8 cellular contexts compared by ENCODE assay signal in the genomic region with DNA sequence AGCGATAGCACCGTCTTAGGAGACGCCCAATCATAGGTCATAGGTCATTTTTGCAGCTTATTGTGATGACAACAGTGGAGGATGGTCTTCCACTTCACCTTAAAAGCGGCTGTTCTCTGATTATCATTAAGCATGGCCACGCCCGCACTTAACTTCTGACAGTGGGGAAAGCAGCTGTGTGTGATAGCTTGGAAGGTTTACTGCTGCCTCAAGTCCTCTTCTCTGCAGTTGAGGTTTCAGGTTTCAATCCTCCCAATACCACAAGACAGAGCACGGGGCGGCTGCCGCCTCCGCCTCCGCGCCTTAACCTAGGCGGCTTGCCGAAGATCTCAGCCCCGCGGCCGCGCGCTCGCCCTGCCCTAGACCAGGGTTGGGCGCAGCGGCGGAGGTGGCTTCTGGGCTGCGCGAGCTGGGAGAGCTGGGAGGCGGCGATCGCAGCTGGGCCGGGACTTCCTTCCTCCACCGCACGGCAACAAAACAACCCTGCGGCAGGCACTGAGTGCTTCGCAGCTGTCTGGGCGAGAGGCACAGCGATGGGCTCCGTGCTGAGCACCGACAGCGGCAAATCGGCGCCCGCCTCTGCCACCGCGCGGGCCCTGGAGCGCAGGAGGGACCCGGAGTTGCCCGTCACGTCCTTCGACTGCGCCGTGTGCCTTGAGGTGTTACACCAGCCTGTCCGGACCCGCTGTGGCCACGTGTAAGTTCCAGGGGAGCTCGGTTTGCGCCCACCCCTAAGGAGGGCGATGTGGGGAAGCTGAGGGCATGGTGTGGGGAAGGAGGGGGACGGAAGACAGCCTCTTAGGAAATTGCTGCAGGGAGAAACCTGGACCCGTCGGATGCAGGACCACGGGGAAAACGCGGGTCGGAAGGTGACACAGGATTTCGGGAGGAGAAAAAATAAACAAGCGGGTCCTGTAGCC. TPM values are rescaled to one million over a fixed set of nuclear protein-coding genes. Genes with fewer than 3 reads are reported as not detected.
DNase-seq lines count a peak whose midpoint lies in the region; ATAC-seq, FAIRE-seq and TF ChIP-seq lines count a peak whose summit lies in the region.

A gene (plus strand): TSS at position 495 of the 920 bp plus-strand sequence. CDS start 39 bp downstream, at position 534.

- H3K36me3 Mint-ChIP-seq in T-helper 2 cell treated with Interferon-gamma antibody and Interleukin-4, amounts not matched to agents 5 μg/mL and 100 μg/mL, for 36 hours (ENCODE audit: low read depth) = peaks cover 32% of the 10 kb centered on the region
- no peaks in the 10 kb centered on the region for H3K36me3 Mint-ChIP-seq in astrocyte (ENCODE audit: low read depth, unreplicated experiment)

- peak; percentile 89 for ATAC-seq in HG02840 (IDR thresholded peaks at IDR 0.05; ENCODE audit: low FRiP score, unreplicated experiment)

- peak within 1 kb of the TSS; percentile 98 for H3K27ac Mint-ChIP-seq in T-helper 2 cell treated with Interferon-gamma antibody and Interleukin-4, amounts not matched to agents 5 μg/mL and 100 μg/mL, for 36 hours
- peak within 1 kb of the TSS; percentile 77 for H3K27ac Mint-ChIP-seq in astrocyte (ENCODE audit: unreplicated experiment)

- H3K9ac ChIP-seq in astrocyte (ENCODE audit: low read length) = peak within 1 kb of the TSS; percentile 68

- no peaks in the 10 kb centered on the region for H3K36me3 ChIP-seq in astrocyte (ENCODE audit: insufficient read depth, low read length)

- no peaks in the 10 kb centered on the region for H4K20me1 ChIP-seq in astrocyte (ENCODE audit: insufficient read depth, low read length)

- peak within 1 kb of the TSS; percentile 99 for H2AFZ ChIP-seq in astrocyte (ENCODE audit: low read depth, low read length)

- no peak for FAIRE-seq in astrocyte (lab: Jason Lieb, UNC)

- in situ Hi-C loops in GM13977 (cut with MboI; ENCODE audit: low pct_unique_long_range_greater_than_20kb, low sequenced_read_pairs, unreplicated experiment) = no loop called here

- no peaks in the 10 kb centered on the region for H3K27me3 Mint-ChIP-seq in T-helper 2 cell treated with Interferon-gamma antibody and Interleukin-4, amounts not matched to agents 5 μg/mL and 100 μg/mL, for 36 hours (ENCODE audit: low read depth)
- H3K27me3 Mint-ChIP-seq in astrocyte (ENCODE audit: low read depth, unreplicated experiment) = peaks cover 20% of the 10 kb centered on the region

- peaks cover 8% of the 10 kb centered on the region for H3K4me1 ChIP-seq in astrocyte (ENCODE audit: insufficient read depth, low read length)

- H3K4me2 ChIP-seq in astrocyte (ENCODE audit: low read length) = peak within 1 kb of the TSS; percentile 100

- no peaks in the 10 kb centered on the region for H3K9me3 Mint-ChIP-seq in T-helper 2 cell treated with Interferon-gamma antibody and Interleukin-4, amounts not matched to agents 5 μg/mL and 100 μg/mL, for 36 hours
- no peaks in the 10 kb centered on the region for H3K9me3 Mint-ChIP-seq in astrocyte (ENCODE audit: unreplicated experiment)

- H3K27ac ChIP-seq in astrocyte (ENCODE audit: low read depth, low read length) = no peak within 1 kb of the TSS

- H3K4me3 ChIP-seq in astrocyte (ENCODE audit: insufficient read depth, low read depth, low read length) (peak within 1 kb of the TSS; percentile 64), retinal pigment epithelial cell (ENCODE audit: low read length) (peak within 1 kb of the TSS; percentile 57)

- H3K4me3 Mint-ChIP-seq in T-helper 2 cell treated with Interferon-gamma antibody and Interleukin-4, amounts not matched to agents 5 μg/mL and 100 μg/mL, for 36 hours = peak within 1 kb of the TSS; percentile 88
- H3K4me3 Mint-ChIP-seq in astrocyte (ENCODE audit: unreplicated experiment) = peak within 1 kb of the TSS; percentile 95

- no peak for TF ChIP-seq CTCF in GM13977 (IDR thresholded peaks at IDR 0.05; ENCODE audit: extremely low read depth, insufficient read depth, missing control alignments)
- TF ChIP-seq CTCF in astrocyte (IDR thresholded peaks at IDR 0.05; ENCODE audit: insufficient read depth, low read depth, low read length) = no peak
- TF ChIP-seq CTCF in retinal pigment epithelial cell (conservative IDR thresholded peaks at IDR 0.05; ENCODE audit: low read depth, low read length) = no peak

- peak; percentile 90 for DNase-seq in GM13977 (ENCODE audit: low spot score)
- DNase-seq in NCI-H146 treated with DMSO at 0.1 percent for 48 hours (lab: John Stamatoyannopoulos, UW; ENCODE audit: unreplicated experiment) = peak; percentile 66
- peak; percentile 93 for DNase-seq in T-helper 2 cell treated with Interferon-gamma antibody and Interleukin-4, amounts not matched to agents 5 μg/mL and 100 μg/mL, for 36 hours (ENCODE audit: low spot score)
- peak; percentile 86 for DNase-seq in astrocyte (ENCODE audit: low read depth)
- DNase-seq in hypothalamus (lab: John Stamatoyannopoulos, UW) = peak in 50 of 51 donors; percentile 3 to 87 (median 51)
- DNase-seq in retinal pigment epithelial cell (ENCODE audit: low read depth) = peak; percentile 56
- DNase-seq in superior temporal gyrus (ENCODE audit: extremely low spot score) = no peak

- H3K9me3 ChIP-seq in astrocyte (ENCODE audit: insufficient read depth, low read depth, low read length) = no peaks in the 10 kb centered on the region

- no peaks in the 10 kb centered on the region for H3K79me2 ChIP-seq in astrocyte (ENCODE audit: insufficient read depth, low read length)

- peaks cover 39% of the 10 kb centered on the region for H3K4me1 Mint-ChIP-seq in T-helper 2 cell treated with Interferon-gamma antibody and Interleukin-4, amounts not matched to agents 5 μg/mL and 100 μg/mL, for 36 hours (ENCODE audit: low read depth)
- H3K4me1 Mint-ChIP-seq in astrocyte (ENCODE audit: low read depth, unreplicated experiment) = no peaks in the 10 kb centered on the region

- peaks cover 4% of the 10 kb centered on the region for H3K27me3 ChIP-seq in astrocyte (ENCODE audit: insufficient read depth, low read length)

RNA-seq across cellular contexts. Expression of the gene that starts here (rescaled TPM):
- 1.8 and 1.9 TPM in 2 replicates for total RNA-seq in astrocyte
